Comparison of ENCODE assay signal across 8 cellular contexts in genomic region chr19:18204394-18205179, GRCh38. TPM values are rescaled to one million over a fixed set of nuclear protein-coding genes. Genes with fewer than 3 reads are reported as not detected.
DNase-seq lines count a peak whose midpoint lies in the region; ATAC-seq and TF ChIP-seq lines count a peak whose summit lies in the region.

No MANE protein-coding gene starts in this region.

- H3K9me3 Mint-ChIP-seq in natural killer cell: no peaks in the 10 kb centered on the region

- peak overlapping the region; percentile 97 for H3K4me3 Mint-ChIP-seq in natural killer cell

- peaks cover 23 to 32% of the 10 kb centered on the region in 2 donors for H3K4me1 Mint-ChIP-seq in natural killer cell

- H3K4me2 ChIP-seq in DOHH2 (ENCODE audit: low read length): peak overlapping the region; percentile 95

- H3K79me2 ChIP-seq in DOHH2 (ENCODE audit: control insufficient read depth, low read length): peaks cover 35% of the 10 kb centered on the region

- intact Hi-C loops in natural killer cell (cut with micrococcal nuclease): loop anchor here (1.0 kb wide), 1 partner anchor 12 kb away; no protein-coding TSS in a partner anchor

- H3K9me3 ChIP-seq in DOHH2 (ENCODE audit: control insufficient read depth, insufficient read depth, low read length): no peaks in the 10 kb centered on the region

- H3K9me2 ChIP-seq in DOHH2 (replicated peaks; ENCODE audit: control insufficient read depth, low read length): no peaks in the 10 kb centered on the region

- no peaks in the 10 kb centered on the region for H3K27me3 ChIP-seq in DOHH2 (ENCODE audit: control insufficient read depth, low read length)

- no peak for TF ChIP-seq CTCF in DOHH2 (IDR thresholded peaks at IDR 0.05; ENCODE audit: low read depth, low read length, poor library complexity, severe bottlenecking)
- no peak for TF ChIP-seq CTCF in epithelial cell of proximal tubule (conservative IDR thresholded peaks at IDR 0.05; ENCODE audit: low read depth, low read length)
- TF ChIP-seq CTCF in natural killer cell (IDR thresholded peaks at IDR 0.05): no peak

- H4K20me1 ChIP-seq in DOHH2 (ENCODE audit: control insufficient read depth, insufficient read depth, low read depth, low read length): no peaks in the 10 kb centered on the region

- ATAC-seq in GM21529 (IDR thresholded peaks at IDR 0.05; ENCODE audit: unreplicated experiment) (peak; percentile 16), natural killer cell (no peak), GM19351 (IDR thresholded peaks at IDR 0.05; ENCODE audit: unreplicated experiment) (no peak)

- H3K27ac ChIP-seq in DOHH2 (ENCODE audit: low read depth, low read length): peak overlapping the region; percentile 92

- peaks cover 28% of the 10 kb centered on the region for H3K36me3 ChIP-seq in DOHH2 (ENCODE audit: control insufficient read depth, low read length)

- peaks cover 4 to 9% of the 10 kb centered on the region in 2 donors for H3K27me3 Mint-ChIP-seq in natural killer cell (ENCODE audit: low read depth in 2 of 2)

- H3K36me3 Mint-ChIP-seq in natural killer cell: no peaks in the 10 kb centered on the region

- peak overlapping the region; percentile 92 to 96 for H3K27ac Mint-ChIP-seq in natural killer cell

- H3K4me1 ChIP-seq in DOHH2 (ENCODE audit: control insufficient read depth, low read length): peaks cover 33% of the 10 kb centered on the region

- peaks cover 15% of the 10 kb centered on the region for H3F3A ChIP-seq in DOHH2 (ENCODE audit: control insufficient read depth, insufficient read depth)

- H3K4me3 ChIP-seq in DOHH2 (ENCODE audit: low read length) (peak overlapping the region; percentile 87), epithelial cell of proximal tubule (ENCODE audit: low read depth, low read length) (peak overlapping the region; percentile 95)
- H3K4me3 ChIP-seq in Jurkat, Clone E6-1 (ENCODE audit: low read length): peak overlapping the region; percentile 65

- peak; percentile 51 for DNase-seq in Jurkat, Clone E6-1 (ENCODE audit: low read depth, low spot score)
- peak; percentile 55 for DNase-seq in activated CD4-positive, CD25-positive, alpha-beta regulatory T cell treated with anti-CD3 and anti-CD28 coated beads, Interleukin-2, amount 50 U/mL, for 72 hours
- DNase-seq in epithelial cell of proximal tubule (ENCODE audit: low read depth) (no peak), natural killer cell (peak; percentile 33), H4 (ENCODE audit: low spot score) (no peak)

RNA-seq across cellular contexts. Expression of gene RAB3A, which starts 0.7 kb away (rescaled TPM):
- 12.0 TPM for polyA plus RNA-seq in Jurkat, Clone E6-1 (2012; ENCODE audit: insufficient read depth, insufficient read length)
- total RNA-seq in epithelial cell of proximal tubule (0.17 and 0.43 TPM in 2 replicates), natural killer cell (1 to 10 TPM; 5.2 to 7.8 (median 7.6) TPM)
- 0.41 and 2.2 TPM in 2 replicates for total RNA-seq in H4 (2014; rRNA removed; shearing (Covaris generic))

RNA-seq across cellular contexts. Expression of gene MPV17L2, which starts 11.6 kb away (rescaled TPM):
- 33.1 TPM for polyA plus RNA-seq in Jurkat, Clone E6-1 (2012; ENCODE audit: insufficient read depth, insufficient read length)
- total RNA-seq in epithelial cell of proximal tubule: 50.1 and 70.9 TPM in 2 replicates
- total RNA-seq in natural killer cell: 1 to 10 TPM; 4.1 to 5.6 (median 4.5) TPM
- total RNA-seq in H4 (2014; rRNA removed; shearing (Covaris generic)): 17.7 and 30.9 TPM in 2 replicates

RNA-seq across cellular contexts. Expression of gene PDE4C, which starts 21.7 kb away (rescaled TPM):
- not detected for polyA plus RNA-seq in Jurkat, Clone E6-1 (2012; ENCODE audit: insufficient read depth, insufficient read length)
- 0.63 TPM in 1 of 2 replicates, not detected in the other for total RNA-seq in epithelial cell of proximal tubule
- not detected for total RNA-seq in natural killer cell
- total RNA-seq in H4 (2014; rRNA removed; shearing (Covaris generic)): 0.06 TPM in 1 of 2 replicates, not detected in the other

RNA-seq across cellular contexts. Expression of gene IFI30, which starts 31.0 kb away (rescaled TPM):
- polyA plus RNA-seq in Jurkat, Clone E6-1 (2012; ENCODE audit: insufficient read depth, insufficient read length): 35.1 TPM
- total RNA-seq in epithelial cell of proximal tubule: 10.1 and 11.3 TPM in 2 replicates
- total RNA-seq in natural killer cell: 100 to 1,000 TPM in 1 of 3 donors, 10 to 100 TPM in 2; 38.2 to 109 (median 89.5) TPM
- total RNA-seq in H4 (2014; rRNA removed; shearing (Covaris generic)): 156 and 172 TPM in 2 replicates

RNA-seq across cellular contexts. Expression of gene PIK3R2, which starts 51.6 kb away (rescaled TPM):
- 10.4 TPM for polyA plus RNA-seq in Jurkat, Clone E6-1 (2012; ENCODE audit: insufficient read depth, insufficient read length)
- 15.3 and 19.9 TPM in 2 replicates for total RNA-seq in epithelial cell of proximal tubule
- 10 to 100 TPM; 12.3 to 26.4 (median 16.0) TPM for total RNA-seq in natural killer cell
- 9.8 and 25.1 TPM in 2 replicates for total RNA-seq in H4 (2014; rRNA removed; shearing (Covaris generic))

Comparison
In these comparisons a context has a peak if more than half of its experiments do, and no peak if none do; other contexts are left out.
1. DNase-seq: peak in Jurkat, Clone E6-1 (single experiment), activated CD4-positive, CD25-positive, alpha-beta regulatory T cell treated with anti-CD3 and anti-CD28 coated beads, Interleukin-2, amount 50 U/mL, for 72 hours (single experiment) and natural killer cell (single experiment); none in epithelial cell of proximal tubule (single experiment) and H4 (single experiment).
2. Peak in every context shown above with its lines, with median percentiles within 50 percentile points of each other: H3K4me3 ChIP-seq.